ENCODE assay signal across 6 cellular contexts in genomic region chr11:65607614-65608426, GRCh38. TPM values are rescaled to one million over a fixed set of nuclear protein-coding genes. Genes with fewer than 3 reads are reported as not detected.
DNase-seq lines count a peak whose midpoint lies in the region; TF ChIP-seq lines count a peak whose summit lies in the region.
"Had no signal": no experiment of that assay in that cellular context is flagged by ENCODE, and none has a peak within 500 bp of the region (broad histone marks: within the 10 kb centered on the region; RNA-seq: fewer than 3 reads in every experiment).

No MANE protein-coding gene starts in this region.

- H3K27me3 Mint-ChIP-seq in osteocyte (ENCODE audit: unreplicated experiment), result no peaks in the 10 kb centered on the region

- DNase-seq in WERI-Rb-1 (no peak), fibroblast of villous mesenchyme (ENCODE audit: low read depth) (no peak), osteocyte (ENCODE audit: extremely low spot score, unreplicated experiment) (no peak), AG08396 (ENCODE audit: low spot score) (no peak)

- no peak overlapping the region for H3K27ac Mint-ChIP-seq in osteocyte (ENCODE audit: unreplicated experiment)

- H3K4me3 ChIP-seq in WERI-Rb-1 (ENCODE audit: low read depth, low read length) (peak overlapping the region; percentile 34), fibroblast of villous mesenchyme (ENCODE audit: low read depth, low read length) (peak overlapping the region; percentile 34), subcutaneous abdominal adipose tissue (ENCODE audit: low read depth in 1 of 5, low read length in 5 of 5) (peak overlapping the region in 3 of 5 donors; percentile 24 to 54 (median 40))

- peak overlapping the region; percentile 41; the same call in 1 of the 2 replicates for H3K27ac ChIP-seq in WERI-Rb-1
- H3K27ac ChIP-seq in subcutaneous abdominal adipose tissue (ENCODE audit: low read depth, low read length), result peak overlapping the region; percentile 41

- TF ChIP-seq CTCF in WERI-Rb-1 (IDR thresholded peaks at IDR 0.05; ENCODE audit: low read depth, low read length), result no peak
- no peak for TF ChIP-seq CTCF in fibroblast of villous mesenchyme (IDR thresholded peaks at IDR 0.05; ENCODE audit: insufficient read depth, low read depth, low read length)
- no peak for TF ChIP-seq CTCF in osteocyte (IDR thresholded peaks at IDR 0.05)

- no peak overlapping the region for H3K4me3 Mint-ChIP-seq in osteocyte (ENCODE audit: unreplicated experiment)

- H3K9me3 ChIP-seq in WERI-Rb-1 (ENCODE audit: severe bottlenecking) (no peaks in the 10 kb centered on the region), subcutaneous abdominal adipose tissue (ENCODE audit: control insufficient read depth in 5 of 5, low read length in 5 of 5) (no peaks in the 10 kb centered on the region)

- peaks cover 32% of the 10 kb centered on the region for H3K4me1 Mint-ChIP-seq in osteocyte (ENCODE audit: unreplicated experiment)

- H3K9me3 Mint-ChIP-seq in osteocyte (ENCODE audit: unreplicated experiment), result no peaks in the 10 kb centered on the region

- peaks cover 4 to 60% (median 51%) of the 10 kb centered on the region in 5 donors for H3K4me1 ChIP-seq in subcutaneous abdominal adipose tissue (ENCODE audit: control insufficient read depth in 5 of 5, insufficient read depth in 5 of 5, low read length in 5 of 5)

- no peaks in the 10 kb centered on the region for H3K27me3 ChIP-seq in WERI-Rb-1 (ENCODE audit: insufficient read depth, low read depth, severe bottlenecking)
- no peaks in the 10 kb centered on the region for H3K27me3 ChIP-seq in subcutaneous abdominal adipose tissue (ENCODE audit: control insufficient read depth in 5 of 5, insufficient read depth in 4 of 5, low read length in 5 of 5)

- H3K9ac ChIP-seq in subcutaneous abdominal adipose tissue (ENCODE audit: low read length in 5 of 5), result peak overlapping the region in 1 of 5 donors; percentile 1

- peaks cover 24% of the 10 kb centered on the region for H3K36me3 Mint-ChIP-seq in osteocyte (ENCODE audit: unreplicated experiment)

- H3K36me3 ChIP-seq in WERI-Rb-1, result peaks cover 54% of the 10 kb centered on the region
- H3K36me3 ChIP-seq in subcutaneous abdominal adipose tissue (ENCODE audit: control insufficient read depth in 5 of 5, insufficient read depth in 5 of 5, low read length in 5 of 5), result peaks cover 0 to 78% (median 62%) of the 10 kb centered on the region in 5 donors

RNA-seq across cellular contexts. Expression of gene MAP3K11, which starts 6.2 kb away (rescaled TPM):
- total RNA-seq in fibroblast of villous mesenchyme (28.9 and 29.3 TPM in 2 replicates), osteocyte (43.5 and 44.7 TPM in 2 replicates)

RNA-seq across cellular contexts. Expression of gene PCNX3, which starts 7.8 kb away (rescaled TPM):
- 32.4 and 33.5 TPM in 2 replicates for total RNA-seq in fibroblast of villous mesenchyme
- total RNA-seq in osteocyte, result 47.7 and 49.8 TPM in 2 replicates

RNA-seq across cellular contexts. Expression of gene KCNK7, which starts 12.2 kb away (rescaled TPM):
- total RNA-seq in fibroblast of villous mesenchyme (under 0.01 TPM in 1 of 2 replicates, not detected in the other), osteocyte (not detected in 2 replicates)
- total RNA-seq: myocyte had no signal

RNA-seq across cellular contexts. Expression of gene SIPA1, which starts 30.1 kb away (rescaled TPM):
- total RNA-seq in fibroblast of villous mesenchyme, result 34.5 and 34.8 TPM in 2 replicates
- 31.2 and 34.7 TPM in 2 replicates for total RNA-seq in osteocyte

RNA-seq across cellular contexts. Expression of gene EHBP1L1, which starts 32.0 kb away (rescaled TPM):
- 33.7 and 47.7 TPM in 2 replicates for total RNA-seq in fibroblast of villous mesenchyme
- total RNA-seq in osteocyte, result 39.7 and 42.6 TPM in 2 replicates
